8 cellular contexts compared by ENCODE assay signal in genomic region chr19:14571695-14572490, GRCh38. TPM values are rescaled to one million over a fixed set of nuclear protein-coding genes. Genes with fewer than 3 reads are reported as not detected.
A peak's percentile ranks its signal among the peaks of the same experiment; 100 is the strongest.
DNase-seq lines count a peak whose midpoint lies in the region; ATAC-seq, FAIRE-seq and TF ChIP-seq lines count a peak whose summit lies in the region.

Gene NDUFB7, minus strand, starts transcription at chr19:14572066. Its CDS starts 66 bp downstream, at chr19:14572000.

- H3K4me1 Mint-ChIP-seq in T-helper 1 cell treated with Interleukin-12 subunit alpha and Interleukin-12 subunit beta and Interleukin-4 antibody, amounts not matched to agents 30 μg/mL and 1 μg/mL, for 36 hours (ENCODE audit: low read depth), result peaks cover 20% of the 10 kb centered on the region

- in situ Hi-C loops in GM13977 (cut with MboI; ENCODE audit: low pct_unique_long_range_greater_than_20kb, low sequenced_read_pairs, unreplicated experiment), result no loop called here

- peak; percentile 82 for ATAC-seq in HG02885 (IDR thresholded peaks at IDR 0.05; ENCODE audit: poor library complexity, unreplicated experiment)
- ATAC-seq in left ventricle myocardium superior, result peak; percentile 97
- ATAC-seq in psoas muscle, result peak; percentile 97 to 99 (median 98)

- H3K4me1 ChIP-seq in psoas muscle, result peaks cover 22% of the 10 kb centered on the region

- no peaks in the 10 kb centered on the region for H3K9me3 ChIP-seq in psoas muscle

- peak within 1 kb of the TSS; percentile 96 for H3K4me3 Mint-ChIP-seq in T-helper 1 cell treated with Interleukin-12 subunit alpha and Interleukin-12 subunit beta and Interleukin-4 antibody, amounts not matched to agents 30 μg/mL and 1 μg/mL, for 36 hours

- no peaks in the 10 kb centered on the region for H3K9me3 Mint-ChIP-seq in T-helper 1 cell treated with Interleukin-12 subunit alpha and Interleukin-12 subunit beta and Interleukin-4 antibody, amounts not matched to agents 30 μg/mL and 1 μg/mL, for 36 hours

- 2% methylated on average over 36 to 40 of the region's 40 CpGs for WGBS in psoas muscle, 3 donors

- H3K4me3 ChIP-seq in psoas muscle, result peak within 1 kb of the TSS; percentile 87

- intact Hi-C loops in left ventricle myocardium superior (cut with micrococcal nuclease) (no loop called here), psoas muscle (cut with DNase I) (loop anchor here (10.0 kb wide), 2 partner anchors 113 to 313 kb away; partner anchors contain the start of gene OR7A17 (in 1 of the 2))

- H3K27ac ChIP-seq in psoas muscle, result peak within 1 kb of the TSS; percentile 81

- DNase-seq in GM13977 (ENCODE audit: low spot score) (peak; percentile 87), NCI-H1694 (lab: John Stamatoyannopoulos, UW) (peak; percentile 91), amygdala (lab: John Stamatoyannopoulos, UW) (peak; percentile 54 to 96 (median 88)), left ventricle myocardium superior (peak; percentile 94), psoas muscle (peak; percentile 91 to 94), urothelium cell line (ENCODE audit: low spot score) (peak; percentile 89)

- H3K27me3 ChIP-seq in psoas muscle (ENCODE audit: insufficient read depth in 3 of 3, low read length in 2 of 3), result no peaks in the 10 kb centered on the region

- H3K36me3 ChIP-seq in psoas muscle (ENCODE audit: insufficient read depth in 1 of 2, low read depth in 1 of 2), result peaks cover 0 to 7% of the 10 kb centered on the region in 2 donors

- peak within 1 kb of the TSS; percentile 83 for H3K27ac Mint-ChIP-seq in T-helper 1 cell treated with Interleukin-12 subunit alpha and Interleukin-12 subunit beta and Interleukin-4 antibody, amounts not matched to agents 30 μg/mL and 1 μg/mL, for 36 hours

- FAIRE-seq in urothelium cell line (lab: Jason Lieb, UNC), result no peak

- H3K27me3 Mint-ChIP-seq in T-helper 1 cell treated with Interleukin-12 subunit alpha and Interleukin-12 subunit beta and Interleukin-4 antibody, amounts not matched to agents 30 μg/mL and 1 μg/mL, for 36 hours (ENCODE audit: low read depth), result no peaks in the 10 kb centered on the region

- TF ChIP-seq CTCF in GM13977 (IDR thresholded peaks at IDR 0.05; ENCODE audit: extremely low read depth, insufficient read depth, missing control alignments) (peak; percentile 95), psoas muscle (IDR thresholded peaks at IDR 0.05) (peak; percentile 76)

- H3K36me3 Mint-ChIP-seq in T-helper 1 cell treated with Interleukin-12 subunit alpha and Interleukin-12 subunit beta and Interleukin-4 antibody, amounts not matched to agents 30 μg/mL and 1 μg/mL, for 36 hours (ENCODE audit: low read depth), result peaks cover 2% of the 10 kb centered on the region

RNA-seq across cellular contexts. Expression of gene NDUFB7, which starts in this region (rescaled TPM):
- total RNA-seq in left ventricle myocardium superior (546 TPM), psoas muscle (100 to 1,000 TPM; 216 to 306 (median 287) TPM)
- polyA plus RNA-seq in psoas muscle, result 100 to 1,000 TPM; 488 to 805 (median 716) TPM

Comparison
In these comparisons a context has a peak if more than half of its experiments do, and no peak if none do; other contexts are left out.
1. Peak in every context shown above with its lines: DNase-seq, ATAC-seq, H3K4me3 ChIP-seq and H3K27ac ChIP-seq.